Comparison of ENCODE assay signal across 1 cellular context in genomic region chr7:134787720-134788119, GRCh38.
TF ChIP-seq lines count a peak whose summit lies in the region.

No MANE protein-coding gene starts in this region.

TF ChIP-seq in IMR-90, 13 proteins besides CTCF, POLR2A, EP300 and RAD21 (continued from another document):
- TF ChIP-seq NFE2L2 (IDR thresholded peaks at IDR 0.05; ENCODE audit: low read depth, low read length) = no peak
